8 cellular contexts compared by ENCODE assay signal in genomic region chr3:24678441-24678865, GRCh38.
DNase-seq lines count a peak whose midpoint lies in the region; ATAC-seq and TF ChIP-seq lines count a peak whose summit lies in the region.

No MANE protein-coding gene starts in this region.

- ATAC-seq in GM21723 (IDR thresholded peaks at IDR 0.05; ENCODE audit: unreplicated experiment) (peak; percentile 34), GM21825 (IDR thresholded peaks at IDR 0.05; ENCODE audit: unreplicated experiment) (no peak)

- H3K4me3 ChIP-seq in fibroblast of the aortic adventitia (ENCODE audit: low read depth, low read length) = no peak overlapping the region

- DNase-seq in AG08395 (ENCODE audit: low spot score) (peak; percentile 76), RPMI7951 (ENCODE audit: low read depth) (peak; percentile 96), fibroblast of the aortic adventitia (ENCODE audit: low read depth) (peak; percentile 83), NCI-H146 treated with DMSO at 0.1 percent for 48 hours (lab: John Stamatoyannopoulos, UW; ENCODE audit: unreplicated experiment) (no peak), SK-N-DZ (ENCODE audit: low spot score) (no peak), GM19238 (ENCODE audit: insufficient read length, low spot score) (no peak)

- no peak for TF ChIP-seq CTCF in fibroblast of the aortic adventitia (IDR thresholded peaks at IDR 0.05; ENCODE audit: insufficient read depth, low read length)

Comparison
In these comparisons a context has a peak if more than half of its experiments do, and no peak if none do; other contexts are left out.
1. DNase-seq: peak in AG08395 (single experiment), RPMI7951 (single experiment) and fibroblast of the aortic adventitia (single experiment); none in NCI-H146 treated with DMSO at 0.1 percent for 48 hours (single experiment), SK-N-DZ (single experiment) and GM19238 (single experiment).